ENCODE assay signal across 11 cellular contexts in the genomic region with DNA sequence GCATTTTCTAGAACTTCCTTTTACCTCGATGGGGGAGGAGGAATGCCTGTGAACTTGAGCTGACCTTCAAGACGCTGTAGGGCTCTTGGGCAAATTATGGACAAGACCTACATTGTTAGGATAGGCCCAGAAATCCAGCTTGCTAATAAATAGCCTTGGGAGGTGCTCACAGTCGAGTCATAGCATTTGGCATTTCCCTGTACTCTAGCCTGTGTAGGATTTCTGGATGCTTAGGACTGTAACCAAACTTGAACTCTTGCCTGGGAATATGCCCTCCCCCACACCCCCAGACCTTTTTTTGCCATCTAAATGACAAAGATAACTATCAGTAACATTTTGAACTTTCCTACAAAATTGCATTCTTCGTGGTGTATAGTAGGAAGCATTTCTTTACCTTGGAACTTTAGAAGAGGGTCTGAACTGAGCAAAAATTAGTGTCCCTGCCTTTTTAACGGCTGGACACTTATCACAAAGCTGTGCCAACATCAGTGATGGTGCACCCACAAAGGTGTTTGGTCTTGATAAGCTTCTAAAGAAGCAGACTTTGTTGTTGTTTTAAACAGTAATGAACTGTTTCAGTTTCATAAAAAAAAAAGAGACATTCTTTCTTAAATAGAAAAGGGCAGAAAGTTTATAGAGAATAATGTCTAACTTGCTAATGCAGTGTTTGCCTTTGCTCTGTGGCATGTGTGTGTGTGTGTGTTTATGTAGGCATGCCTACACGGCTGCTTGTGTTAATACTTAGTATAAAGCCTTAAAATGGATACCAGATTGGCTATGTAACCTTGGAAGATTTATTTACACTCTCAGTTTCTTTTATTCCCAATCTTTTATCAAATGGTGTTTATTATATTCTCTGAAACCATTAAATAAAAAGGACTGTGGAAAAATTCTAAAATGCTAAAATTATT.
A peak's percentile ranks its signal among the peaks of the same experiment; 100 is the strongest.
DNase-seq lines count a peak whose midpoint lies in the region; ATAC-seq, FAIRE-seq and TF ChIP-seq lines count a peak whose summit lies in the region.
"Had no signal": no experiment of that assay in that cellular context is flagged by ENCODE, and none has a peak within 500 bp of the region (broad histone marks: within the 10 kb centered on the region; RNA-seq: fewer than 3 reads in every experiment).

No MANE protein-coding gene starts in this region.

- 52% methylated on average over 5 of the region's 6 CpGs for WGBS in HepG2 (ENCODE audit: low lambda C conversion rate)

- H3K27me3 ChIP-seq in Panc1 (ENCODE audit: control insufficient read depth, insufficient read depth, low read length) (no peaks in the 10 kb centered on the region), HepG2 (ENCODE audit: control insufficient read depth in 1 of 2, insufficient read depth in 2 of 2, low read length in 2 of 2) (no peaks in the 10 kb centered on the region)

- BruUV-seq in Panc1 (replicated peaks; lab: Mats Ljungman, UMichigan): no TSS peak
- BruUV-seq in HepG2 (replicated peaks; lab: Mats Ljungman, UMichigan): no TSS peak

- TF ChIP-seq RAD21 in HepG2 (CRISPR knock-in tag; IDR thresholded peaks at IDR 0.05): no peak

- peaks cover 12% of the 10 kb centered on the region for H3K4me1 ChIP-seq in Panc1 (ENCODE audit: control insufficient read depth, insufficient read depth, low read length)
- H3K4me1 ChIP-seq in HepG2 (ENCODE audit: insufficient read depth, low read length): peaks cover 48% of the 10 kb centered on the region

- FAIRE-seq in HepG2 (lab: Jason Lieb, UNC): no peak

- H3K27ac ChIP-seq in Panc1 (ENCODE audit: low read length): peak overlapping the region; percentile 14; the same call in 1 of the 2 replicates
- H3K27ac ChIP-seq in HepG2 (ENCODE audit: extremely low read length, insufficient read depth, low read length): no peak overlapping the region

- no peaks in the 10 kb centered on the region for H3K9me3 Mint-ChIP-seq in T-cell
- H3K9me3 Mint-ChIP-seq: stimulated activated effector memory CD8-positive, alpha-beta T cell treated with anti-CD3 and anti-CD28 coated beads, Interleukin-12 subunit alpha, Interleukin-12 subunit beta, amount 100 ng/mL, for 72 hours had no signal

- peaks cover 95% of the 10 kb centered on the region for H3K79me2 ChIP-seq in HepG2 (ENCODE audit: insufficient read depth, low read length)

- H2AFZ ChIP-seq in HepG2 (ENCODE audit: low read length): no peak overlapping the region

- peaks cover 0 to 4% of the 10 kb centered on the region in 2 donors for H3K27me3 Mint-ChIP-seq in T-cell
- H3K27me3 Mint-ChIP-seq: activated naive CD8-positive, alpha-beta T cell had no signal

- TF ChIP-seq EP300 in HepG2 (IDR thresholded peaks at IDR 0.05; ENCODE audit: low read depth in 2 of 2, low read length in 2 of 2): no peak
- no peak for TF ChIP-seq EP300 in HepG2 (CRISPR knock-in tag; IDR thresholded peaks at IDR 0.05; ENCODE audit: borderline replicate concordance)

- intact Hi-C loops in Panc1 (cut with micrococcal nuclease; ENCODE audit: unreplicated experiment) (no loop called here), HepG2 (cut with micrococcal nuclease; ENCODE audit: unreplicated experiment) (no loop called here)

- TF ChIP-seq CTCF in Panc1 (IDR thresholded peaks at IDR 0.05) (no peak), HepG2 (CRISPR knock-in tag; IDR thresholded peaks at IDR 0.05) (no peak)

- POLR2A ChIA-PET in Panc1 (lab: Charles Lee) (interaction anchor here (0.7 kb wide), 1 partner anchor 114 kb away, joined by 4 read pairs; no protein-coding TSS in a partner anchor), HepG2 (lab: Yijun Ruan, JAX) (interaction anchor here (0.8 to 1.3 kb wide), 2 partner anchors 11 to 120 kb away, joined by 3 read pairs; no protein-coding TSS in a partner anchor), T-cell (lab: Charles Lee) (no interaction called here)

- ATAC-seq in Panc1 (peak; percentile 80), HepG2 (peak; percentile 57), T-cell (replicated peaks in 1 of 4) (no peak), GM19395 (IDR thresholded peaks at IDR 0.05; ENCODE audit: unreplicated experiment) (no peak)
- ATAC-seq: stimulated activated effector memory CD8-positive, alpha-beta T cell treated with anti-CD3 and anti-CD28 coated beads, Interleukin-12 subunit alpha, Interleukin-12 subunit beta, amount 100 ng/mL, for 72 hours had no signal

- DNase-seq in Panc1 (ENCODE audit: low read depth, low spot score): no peak
- peak; percentile 23 for DNase-seq in dermis blood vessel endothelial cell
- no peak for DNase-seq in HepG2 (ENCODE audit: low spot score)
- no peak for DNase-seq in T-cell
- no peak for DNase-seq in NCI-H1436 (lab: John Stamatoyannopoulos, UW)
- DNase-seq in NCI-H2196 treated with DMSO at 0.1 percent for 48 hours (lab: John Stamatoyannopoulos, UW; ENCODE audit: unreplicated experiment): no peak
- DNase-seq: activated CD4-positive, alpha-beta T cell treated with anti-CD3 and anti-CD28 coated beads for 48 hours; NCI-H2081 treated with DMSO at 0.1 percent for 48 hours had no signal

- CTCF ChIA-PET in Panc1 (lab: Charles Lee): no interaction called here
- CTCF ChIA-PET in HepG2 (lab: Yijun Ruan, JAX; ENCODE audit: low intra/inter-chr PET ratio, low total read pairs): no interaction called here
- CTCF ChIA-PET in T-cell (lab: Charles Lee): no interaction called here

- H3K9me3 ChIP-seq in Panc1 (ENCODE audit: control insufficient read depth, insufficient read depth, low read depth, low read length): no peaks in the 10 kb centered on the region
- H3K9me3 ChIP-seq in HepG2 (ENCODE audit: low read length): no peaks in the 10 kb centered on the region

- no peaks in the 10 kb centered on the region for H3K36me3 ChIP-seq in Panc1 (ENCODE audit: control insufficient read depth, insufficient read depth, low read length)
- peaks cover 4 to 12% of the 10 kb centered on the region in 2 experiments; a peak in 1 of 5 replicates for H3K36me3 ChIP-seq in HepG2 (replicated peaks in 1 of 2; ENCODE audit: control insufficient read depth in 1 of 2, insufficient read depth in 2 of 2, low read length in 2 of 2)

- no peaks in the 10 kb centered on the region; the same call in 1 of the 2 replicates for H4K20me1 ChIP-seq in HepG2 (ENCODE audit: insufficient read depth, low read length)

- H3K27ac Mint-ChIP-seq in T-cell: no peak overlapping the region
- H3K27ac Mint-ChIP-seq: activated naive CD8-positive, alpha-beta T cell; stimulated activated effector memory CD8-positive, alpha-beta T cell treated with anti-CD3 and anti-CD28 coated beads, Interleukin-12 subunit alpha, Interleukin-12 subunit beta, amount 100 ng/mL, for 72 hours had no signal

- H3K4me2 ChIP-seq in HepG2 (ENCODE audit: low read depth, low read length): no peak overlapping the region

- no peaks in the 10 kb centered on the region for H3K4me1 Mint-ChIP-seq in T-cell

- H3K4me3 ChIP-seq in Panc1 (ENCODE audit: low read depth in 2 of 2, low read length in 2 of 2): no peak overlapping the region
- H3K4me3 ChIP-seq in HepG2 (replicated peaks in 1 of 3; ENCODE audit: insufficient read depth in 1 of 3, low read depth in 2 of 3, low read length in 3 of 3): no peak overlapping the region

- no peak for TF ChIP-seq POLR2A in HepG2 (IDR thresholded peaks at IDR 0.05; ENCODE audit: insufficient read depth in 1 of 2, low read depth in 2 of 2, low read length in 2 of 2)

- in situ Hi-C loops in Panc1 (cut with HindIII; ENCODE audit: low pct_unique_long_range_greater_than_20kb, low sequenced_read_pairs) (no loop called here), HepG2 (cut with HindIII; ENCODE audit: extremely low pct_ligation_motif_present, low pct_unique_long_range_greater_than_20kb) (no loop called here)

- no peaks in the 10 kb centered on the region for H3K36me3 Mint-ChIP-seq in T-cell
- H3K36me3 Mint-ChIP-seq: stimulated activated effector memory CD8-positive, alpha-beta T cell treated with anti-CD3 and anti-CD28 coated beads, Interleukin-12 subunit alpha, Interleukin-12 subunit beta, amount 100 ng/mL, for 72 hours had no signal

- H3K4me3 Mint-ChIP-seq in T-cell: no peak overlapping the region
- H3K4me3 Mint-ChIP-seq: activated naive CD8-positive, alpha-beta T cell; stimulated activated effector memory CD8-positive, alpha-beta T cell treated with anti-CD3 and anti-CD28 coated beads, Interleukin-12 subunit alpha, Interleukin-12 subunit beta, amount 100 ng/mL, for 72 hours had no signal

- H3K9ac ChIP-seq in HepG2 (ENCODE audit: insufficient read depth, low read depth, low read length): no peak overlapping the region

TF ChIP-seq in HepG2, 621 proteins besides CTCF, POLR2A, EP300 and RAD21 (continues in another document):
- TF ChIP-seq CEBPB (IDR thresholded peaks at IDR 0.05; ENCODE audit: borderline replicate concordance, low read depth, low read length) (no peak), TOE1 (CRISPR knock-in tag; IDR thresholded peaks at IDR 0.05) (no peak), TFE3 (CRISPR knock-in tag; IDR thresholded peaks at IDR 0.05) (no peak), GABPA (IDR thresholded peaks at IDR 0.05; ENCODE audit: low read depth, low read length) (no peak), GABPA (CRISPR knock-in tag; IDR thresholded peaks at IDR 0.05; ENCODE audit: low read depth) (no peak)

Comparison
In these comparisons a context has a peak if more than half of its experiments do, and no peak if none do; other contexts are left out.
1. ATAC-seq: peak in Panc1 (single experiment) and HepG2 (single experiment); none in T-cell (0 of 4) and GM19395 (single experiment).
2. POLR2A ChIA-PET loops: an anchor here in Panc1 (0.7 kb wide) and HepG2 (0.8 to 1.3 kb wide); none called in T-cell.